Comparison of ENCODE assay signal across 1 cellular context in genomic region chr11:66363805-66364535, GRCh38.
TF ChIP-seq lines count a peak whose summit lies in the region.

No MANE protein-coding gene starts in this region.

TF ChIP-seq in WTC11, 78 proteins besides CTCF, POLR2A, EP300 and RAD21 (continued from another document):
- TF ChIP-seq USF2 (CRISPR knock-in tag; IDR thresholded peaks at IDR 0.05), result no peak
